In genomic region chr2:241772063-241772499, GRCh38 we compare ENCODE assay signal across 1 cellular context.
TF ChIP-seq lines count a peak whose summit lies in the region.

No MANE protein-coding gene starts in this region.

TF ChIP-seq in H1, 55 proteins besides CTCF, POLR2A, EP300 and RAD21:
- no peak for TF ChIP-seq SUZ12 (IDR thresholded peaks at IDR 0.05; ENCODE audit: low read length)
- no peak for TF ChIP-seq PHF8 (conservative IDR thresholded peaks at IDR 0.05; ENCODE audit: low read depth, low read length)
- no peak for TF ChIP-seq KDM4A (IDR thresholded peaks at IDR 0.05; ENCODE audit: low read depth, low read length, severe bottlenecking)
- no peak for TF ChIP-seq FOSL1 (IDR thresholded peaks at IDR 0.05; ENCODE audit: insufficient read depth, low read depth, low read length)
- TF ChIP-seq RNF2 (IDR thresholded peaks at IDR 0.05; ENCODE audit: borderline replicate concordance, low read depth, low read length, missing control alignments, poor library complexity, severe bottlenecking) = no peak
- no peak for TF ChIP-seq MAFK (IDR thresholded peaks at IDR 0.05; ENCODE audit: low read depth, low read length)
- no peak for TF ChIP-seq RBBP5 (IDR thresholded peaks at IDR 0.05; ENCODE audit: borderline replicate concordance, low read depth, low read length)
- no peak for TF ChIP-seq CTBP2 (IDR thresholded peaks at IDR 0.05; ENCODE audit: borderline replicate concordance, insufficient read depth, insufficient read length, low read length)
- TF ChIP-seq TEAD4 (IDR thresholded peaks at IDR 0.05; ENCODE audit: low read depth, low read length) = no peak
- TF ChIP-seq SIRT6 (IDR thresholded peaks at IDR 0.05; ENCODE audit: low read length) = no peak
- TF ChIP-seq, protein P1, sequence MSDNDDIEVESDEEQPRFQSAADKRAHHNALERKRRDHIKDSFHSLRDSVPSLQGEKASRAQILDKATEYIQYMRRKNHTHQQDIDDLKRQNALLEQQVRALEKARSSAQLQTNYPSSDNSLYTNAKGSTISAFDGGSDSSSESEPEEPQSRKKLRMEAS (IDR thresholded peaks at IDR 0.05) = no peak
- TF ChIP-seq POU5F1 (IDR thresholded peaks at IDR 0.05; ENCODE audit: low read depth, low read length) = no peak
- TF ChIP-seq, protein P2, sequence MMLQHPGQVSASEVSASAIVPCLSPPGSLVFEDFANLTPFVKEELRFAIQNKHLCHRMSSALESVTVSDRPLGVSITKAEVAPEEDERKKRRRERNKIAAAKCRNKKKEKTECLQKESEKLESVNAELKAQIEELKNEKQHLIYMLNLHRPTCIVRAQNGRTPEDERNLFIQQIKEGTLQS (IDR thresholded peaks at IDR 0.05; ENCODE audit: insufficient read depth, low read depth, low read length) = no peak
- TF ChIP-seq CEBPB (IDR thresholded peaks at IDR 0.05; ENCODE audit: low read depth, low read length) = no peak
- TF ChIP-seq TBP (IDR thresholded peaks at IDR 0.05; ENCODE audit: low read depth, low read length) = no peak
- no peak for TF ChIP-seq CHD7 (IDR thresholded peaks at IDR 0.05; ENCODE audit: insufficient replicate concordance, low read length)
